In the genomic region with DNA sequence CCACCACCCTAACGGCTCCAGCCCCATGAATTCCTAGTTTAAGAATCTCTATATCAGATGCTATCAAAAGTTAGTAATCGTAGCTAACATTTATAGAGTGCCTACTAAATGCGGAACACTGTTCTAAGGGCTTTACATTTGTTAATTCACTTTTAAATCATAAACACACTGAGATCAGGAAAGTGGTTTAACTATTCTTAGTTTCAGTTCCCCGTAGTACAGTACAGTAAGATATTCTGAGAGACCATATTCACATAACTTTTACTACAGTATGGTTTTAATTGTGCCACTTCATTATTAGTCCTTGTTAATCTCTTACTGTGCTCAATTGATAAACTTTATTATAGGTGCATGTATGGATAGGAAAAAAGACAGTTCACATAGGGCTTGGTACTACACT, we compare ENCODE assay signal across 13 cellular contexts. TPM values are rescaled to one million over a fixed set of nuclear protein-coding genes. Genes with fewer than 3 reads are reported as not detected.
DNase-seq lines count a peak whose midpoint lies in the region; ATAC-seq and TF ChIP-seq lines count a peak whose summit lies in the region.
"Had no signal": no experiment of that assay in that cellular context is flagged by ENCODE, and none has a peak within 500 bp of the region (broad histone marks: within the 10 kb centered on the region; RNA-seq: fewer than 3 reads in every experiment).

No MANE protein-coding gene starts in this region.

- no peak overlapping the region for H3K4me3 Mint-ChIP-seq in HFFc6
- H3K4me3 Mint-ChIP-seq: activated CD4-positive, alpha-beta T cell treated with anti-CD3 and anti-CD28 coated beads, Interleukin-2, amount 10 ng/mL, durations not matched to agents 24 days and 14 days had no signal

- H3K9me3 ChIP-seq in OCI-LY3 (ENCODE audit: insufficient read depth, low read length) (no peaks in the 10 kb centered on the region), PC-3 (ENCODE audit: low read length) (no peaks in the 10 kb centered on the region)

- H3K9me3 Mint-ChIP-seq in HFFc6: no peaks in the 10 kb centered on the region
- H3K9me3 Mint-ChIP-seq: activated CD4-positive, alpha-beta T cell treated with anti-CD3 and anti-CD28 coated beads, Interleukin-2, amount 10 ng/mL, durations not matched to agents 24 days and 14 days had no signal

- H4K20me1 ChIP-seq in OCI-LY3 (ENCODE audit: insufficient read depth, low read length) (no peaks in the 10 kb centered on the region), PC-3 (ENCODE audit: low read length) (no peaks in the 10 kb centered on the region)

- POLR2A ChIA-PET in PC-3 (lab: Charles Lee; ENCODE audit: unreplicated experiment): no interaction called here

- DNase-seq in HFFc6 (no peak), UCSD-AML1 (lab: John Stamatoyannopoulos, UW; ENCODE audit: unreplicated experiment) (no peak), PC-3 (no peak)
- DNase-seq: COR-L47; SHP77; stimulated activated CD4-positive, alpha-beta T cell treated with anti-CD3 and anti-CD28 coated beads, Interleukin-4, amount 100 ng/mL, for 24 hours had no signal

- H3F3A ChIP-seq in PC-3 (ENCODE audit: low read length, unreplicated experiment): no peaks in the 10 kb centered on the region

- H3K4me3 ChIP-seq in OCI-LY3 (ENCODE audit: low read length): peak overlapping the region; percentile 40
- no peak overlapping the region for H3K4me3 ChIP-seq in PC-3 (ENCODE audit: low read length)

- peaks cover 2% of the 10 kb centered on the region for H3K27me3 Mint-ChIP-seq in HFFc6 (ENCODE audit: insufficient read depth)
- H3K27me3 Mint-ChIP-seq: activated CD4-positive, alpha-beta T cell treated with anti-CD3 and anti-CD28 coated beads, Interleukin-2, amount 10 ng/mL, durations not matched to agents 24 days and 14 days had no signal

- peaks cover 5% of the 10 kb centered on the region; the same call in 1 of the 2 replicates for H3K4me1 Mint-ChIP-seq in HFFc6 (ENCODE audit: low read depth)

- TF ChIP-seq CTCF in OCI-LY3 (IDR thresholded peaks at IDR 0.05; ENCODE audit: low read depth, low read length): no peak
- TF ChIP-seq CTCF in HFFc6 (IDR thresholded peaks at IDR 0.05): no peak
- no peak for TF ChIP-seq CTCF in PC-3 (conservative IDR thresholded peaks at IDR 0.05; ENCODE audit: low read depth, low read length)

- peaks cover 30% of the 10 kb centered on the region for H3K36me3 Mint-ChIP-seq in HFFc6 (ENCODE audit: low read depth)

- H2AFZ ChIP-seq in OCI-LY3 (ENCODE audit: low read depth, low read length) (no peak overlapping the region), PC-3 (ENCODE audit: low read length) (no peak overlapping the region)
- H2AFZ ChIP-seq: parathyroid adenoma had no signal

- ATAC-seq in GM18858 (IDR thresholded peaks at IDR 0.05; ENCODE audit: unreplicated experiment) (peak; percentile 94), GM21515 (IDR thresholded peaks at IDR 0.05; ENCODE audit: unreplicated experiment) (peak; percentile 88), HG03095 (IDR thresholded peaks at IDR 0.05; ENCODE audit: unreplicated experiment) (peak; percentile 89), esophagus mucosa (no peak), PC-3 (no peak)

- H3K4me2 ChIP-seq in OCI-LY3 (ENCODE audit: low read length): peak overlapping the region; percentile 68
- H3K4me2 ChIP-seq in PC-3 (ENCODE audit: low read length): no peak overlapping the region

- H3K36me3 ChIP-seq in OCI-LY3 (replicated peaks; ENCODE audit: low read depth, low read length): peaks cover 43% of the 10 kb centered on the region
- peaks cover 72% of the 10 kb centered on the region for H3K36me3 ChIP-seq in PC-3 (ENCODE audit: low read depth, low read length)

- CTCF ChIA-PET in PC-3 (lab: Charles Lee): no interaction called here

- intact Hi-C loops in PC-3 (cut with micrococcal nuclease): no loop called here

- no peaks in the 10 kb centered on the region for H3K9me2 ChIP-seq in PC-3 (replicated peaks; ENCODE audit: low read length)

- H3K79me2 ChIP-seq in OCI-LY3 (ENCODE audit: low read length) (no peaks in the 10 kb centered on the region), PC-3 (ENCODE audit: low read length) (no peaks in the 10 kb centered on the region)
- H3K79me2 ChIP-seq: parathyroid adenoma had no signal

- no TSS peak for BruUV-seq in PC-3 (replicated peaks; lab: Mats Ljungman, UMichigan)

- H3K27me3 ChIP-seq in OCI-LY3 (ENCODE audit: low read depth, low read length): no peaks in the 10 kb centered on the region
- H3K27me3 ChIP-seq in PC-3 (ENCODE audit: low read length): no peaks in the 10 kb centered on the region

- H3K9ac ChIP-seq in OCI-LY3 (ENCODE audit: low read length) (no peak overlapping the region; the same call in 1 of the 2 replicates), PC-3 (ENCODE audit: low read length) (no peak overlapping the region)
- H3K9ac ChIP-seq: parathyroid adenoma had no signal

- no peak overlapping the region for H3K27ac Mint-ChIP-seq in HFFc6
- H3K27ac Mint-ChIP-seq: activated CD4-positive, alpha-beta T cell treated with anti-CD3 and anti-CD28 coated beads, Interleukin-2, amount 10 ng/mL, durations not matched to agents 24 days and 14 days had no signal

- H3K4me1 ChIP-seq in OCI-LY3 (ENCODE audit: low read length) (peaks cover 46% of the 10 kb centered on the region), PC-3 (ENCODE audit: insufficient read depth, low read length) (no peaks in the 10 kb centered on the region)
- H3K4me1 ChIP-seq: parathyroid adenoma had no signal

- H3K27ac ChIP-seq in OCI-LY3 (ENCODE audit: low read length): peak overlapping the region; percentile 59
- H3K27ac ChIP-seq in PC-3 (ENCODE audit: low read length): no peak overlapping the region
- H3K27ac ChIP-seq: parathyroid adenoma had no signal

RNA-seq across cellular contexts. Expression of a gene that starts 22.5 kb away (rescaled TPM):
- 10 to 100 TPM; 66.5 to 84.0 (median 74.6) TPM for total RNA-seq in HFFc6 (2021; fragmentation: NEBNext Ultra II Directional; extraction: Animal tissue kit (Norgen Biotek cat#: 25700))
- total RNA-seq in esophagus mucosa (131 TPM), PC-3 (2014; rRNA removed) (45.9 and 57.9 TPM in 2 replicates)

Comparison
In these comparisons a context has a peak if more than half of its experiments do, and no peak if none do; other contexts are left out.
1. ATAC-seq: peak in GM18858 (single experiment), GM21515 (single experiment) and HG03095 (single experiment); none in esophagus mucosa (single experiment) and PC-3 (single experiment).